19 cellular contexts compared by ENCODE assay signal in genomic region chrX:128928636-128929035, GRCh38.
"Had no signal": no experiment of that assay in that cellular context is flagged by ENCODE, and none has a peak within 500 bp of the region (broad histone marks: within the 10 kb centered on the region; RNA-seq: fewer than 3 reads in every experiment).

No MANE protein-coding gene starts in this region.

- H3K27ac Mint-ChIP-seq: activated naive CD4-positive, alpha-beta T cell treated with anti-CD3 and anti-CD28 coated beads for 36 hours; activated naive CD8-positive, alpha-beta T cell treated with anti-CD3 and anti-CD28 coated beads, Interleukin-2, amount 50 U/mL, for 24 hours; activated T-helper 17 cell treated with anti-CD3 and anti-CD28 coated beads, Interleukin-2, amount 50 U/mL, for 72 hours; dendritic cell treated with granulocyte-macrophage colony-stimulating factor and Interleukin-4, amounts not matched to agents 40 ng/mL and 50 ng/mL, for 4 days; effector memory CD8-positive, alpha-beta T cell; mesothelial cell of epicardium; stimulated activated naive CD8-positive, alpha-beta T cell treated with anti-CD3 and anti-CD28 coated beads, Interleukin-15, amount 100 ng/mL, for 72 hours had no signal

- H3K9me3 ChIP-seq: lower lobe of right lung, testis, upper lobe of right lung had no signal

- H3K4me1 ChIP-seq: foreskin keratinocyte, lower lobe of right lung, testis, upper lobe of right lung had no signal

- H3K27ac ChIP-seq: foreskin keratinocyte, lower lobe of right lung, testis, upper lobe of right lung, WERI-Rb-1 had no signal

- H3K27me3 ChIP-seq: foreskin keratinocyte, testis, upper lobe of right lung had no signal

- H3K9me3 Mint-ChIP-seq: activated naive CD4-positive, alpha-beta T cell treated with anti-CD3 and anti-CD28 coated beads for 36 hours; stimulated activated naive CD8-positive, alpha-beta T cell treated with anti-CD3 and anti-CD28 coated beads, Interleukin-15, amount 100 ng/mL, for 72 hours had no signal

- H3K4me1 Mint-ChIP-seq: activated naive CD8-positive, alpha-beta T cell treated with anti-CD3 and anti-CD28 coated beads, Interleukin-2, amount 50 U/mL, for 24 hours; activated T-helper 17 cell treated with anti-CD3 and anti-CD28 coated beads, Interleukin-2, amount 50 U/mL, for 72 hours; mesothelial cell of epicardium; stimulated activated naive CD8-positive, alpha-beta T cell treated with anti-CD3 and anti-CD28 coated beads, Interleukin-15, amount 100 ng/mL, for 72 hours had no signal

- H3K4me3 Mint-ChIP-seq: activated naive CD4-positive, alpha-beta T cell treated with anti-CD3 and anti-CD28 coated beads for 36 hours; activated naive CD8-positive, alpha-beta T cell treated with anti-CD3 and anti-CD28 coated beads, Interleukin-2, amount 50 U/mL, for 24 hours; activated T-helper 17 cell treated with anti-CD3 and anti-CD28 coated beads, Interleukin-2, amount 50 U/mL, for 72 hours; dendritic cell treated with granulocyte-macrophage colony-stimulating factor and Interleukin-4, amounts not matched to agents 40 ng/mL and 50 ng/mL, for 4 days; effector memory CD8-positive, alpha-beta T cell; mesothelial cell of epicardium; neural crest cell; stimulated activated naive CD8-positive, alpha-beta T cell treated with anti-CD3 and anti-CD28 coated beads, Interleukin-15, amount 100 ng/mL, for 72 hours had no signal

- FAIRE-seq: bronchial epithelial cell had no signal

- DNase-seq: activated CD4-positive, alpha-beta T cell treated with anti-CD3 and anti-CD28 coated beads, Interleukin-2, amount 50 U/mL, for 48 hours; activated naive CD4-positive, alpha-beta T cell treated with anti-CD3 and anti-CD28 coated beads for 36 hours; activated naive CD8-positive, alpha-beta T cell treated with anti-CD3 and anti-CD28 coated beads, Interleukin-2, amount 50 U/mL, for 24 hours; aorta; effector memory CD8-positive, alpha-beta T cell; foreskin keratinocyte; head of caudate nucleus; left cardiac atrium; lower lobe of right lung; stimulated activated naive CD8-positive, alpha-beta T cell treated with anti-CD3 and anti-CD28 coated beads, Interleukin-15, amount 100 ng/mL, for 72 hours; testis; upper lobe of right lung; WERI-Rb-1 had no signal

- H3K4me3 ChIP-seq: lower lobe of right lung, testis, upper lobe of right lung had no signal

- H3K36me3 Mint-ChIP-seq: mesothelial cell of epicardium had no signal

- ATAC-seq: activated naive CD8-positive, alpha-beta T cell treated with anti-CD3 and anti-CD28 coated beads, Interleukin-2, amount 50 U/mL, for 24 hours; activated T-helper 17 cell treated with anti-CD3 and anti-CD28 coated beads, Interleukin-2, amount 50 U/mL, for 72 hours; effector memory CD8-positive, alpha-beta T cell; foreskin keratinocyte; left cardiac atrium; lower lobe of right lung; sciatic nerve; stimulated activated naive CD8-positive, alpha-beta T cell treated with anti-CD3 and anti-CD28 coated beads, Interleukin-15, amount 100 ng/mL, for 72 hours; upper lobe of right lung had no signal

- H3K36me3 ChIP-seq: lower lobe of right lung, upper lobe of right lung, WERI-Rb-1 had no signal
